ENCODE assay signal across 8 cellular contexts in the genomic region with DNA sequence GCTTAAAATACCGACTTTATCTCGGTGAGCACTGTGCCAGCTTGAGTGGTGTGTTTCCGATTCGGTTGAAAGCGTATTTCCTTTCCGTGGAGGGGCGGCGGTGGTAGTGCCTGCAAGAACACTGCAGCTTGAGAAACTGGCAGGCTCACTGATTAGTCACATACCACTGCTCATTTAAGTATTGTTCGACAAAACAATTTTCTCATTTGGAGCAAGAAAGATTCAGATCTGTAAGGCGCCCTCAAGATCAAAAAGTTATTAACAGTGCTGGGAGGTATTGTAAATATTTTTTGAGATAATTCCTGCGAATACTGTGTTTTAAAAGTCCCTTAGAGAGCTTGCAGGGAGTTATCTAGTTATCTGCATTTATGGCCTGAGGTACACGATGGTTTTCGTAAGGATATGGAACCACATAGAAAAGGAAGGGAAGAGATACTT. TPM values are rescaled to one million over a fixed set of nuclear protein-coding genes. Genes with fewer than 3 reads are reported as not detected.
DNase-seq lines count a peak whose midpoint lies in the region; ATAC-seq, FAIRE-seq and TF ChIP-seq lines count a peak whose summit lies in the region.

No MANE protein-coding gene starts in this region.

- peaks cover 19% of the 10 kb centered on the region for H3K27me3 Mint-ChIP-seq in activated CD4-positive, alpha-beta T cell treated with anti-CD3 and anti-CD28 coated beads, Interleukin-2, amount 10 ng/mL, durations not matched to agents 24 days and 14 days

- peak overlapping the region; percentile 89 for H3K4me3 Mint-ChIP-seq in activated CD4-positive, alpha-beta T cell treated with anti-CD3 and anti-CD28 coated beads, Interleukin-2, amount 10 ng/mL, durations not matched to agents 24 days and 14 days

- H3K4me3 ChIP-seq in left lung: peak overlapping the region; percentile 89 to 97

- H3K27ac ChIP-seq in left lung: peak overlapping the region; percentile 95 to 96

- peaks cover 18 to 69% of the 10 kb centered on the region in 2 donors for H3K4me1 ChIP-seq in left lung

- no peaks in the 10 kb centered on the region for H3K36me3 ChIP-seq in left lung

- peaks cover 44% of the 10 kb centered on the region for H3K4me1 Mint-ChIP-seq in activated CD4-positive, alpha-beta T cell treated with anti-CD3 and anti-CD28 coated beads, Interleukin-2, amount 10 ng/mL, durations not matched to agents 24 days and 14 days

- peak overlapping the region; percentile 91 for H3K27ac Mint-ChIP-seq in activated CD4-positive, alpha-beta T cell treated with anti-CD3 and anti-CD28 coated beads, Interleukin-2, amount 10 ng/mL, durations not matched to agents 24 days and 14 days

- DNase-seq in GM19239 (ENCODE audit: insufficient read length, low spot score): no peak
- DNase-seq in NCI-H226: peak; percentile 78
- DNase-seq in activated CD4-positive, alpha-beta T cell treated with anti-CD3 and anti-CD28 coated beads, Interleukin-2, amount 10 ng/mL, durations not matched to agents 24 days and 14 days: peak; percentile 87
- peak; percentile 70 for DNase-seq in dedifferentiated amniotic fluid mesenchymal stem cell (ENCODE audit: extremely low spot score)
- DNase-seq in left lung: peak; percentile 71 to 78
- peak; percentile 61 to 68 for DNase-seq in stimulated activated CD4-positive, alpha-beta T cell treated with anti-CD3 and anti-CD28 coated beads, Interleukin-1b, Interleukin-23, amount 100 ng/mL, for 4 hours (ENCODE audit: low read depth in 2 of 2)

- TF ChIP-seq CTCF in left lung (IDR thresholded peaks at IDR 0.05): no peak

- peaks cover 4% of the 10 kb centered on the region for H3K9me3 Mint-ChIP-seq in activated CD4-positive, alpha-beta T cell treated with anti-CD3 and anti-CD28 coated beads, Interleukin-2, amount 10 ng/mL, durations not matched to agents 24 days and 14 days

- intact Hi-C loops in activated CD4-positive, alpha-beta T cell treated with anti-CD3 and anti-CD28 coated beads, Interleukin-2, amount 10 ng/mL, durations not matched to agents 24 days and 14 days (cut with micrococcal nuclease): loop anchor here (5.0 kb wide), 1 partner anchor 333 kb away; no protein-coding TSS in a partner anchor
- intact Hi-C loops in left lung (cut with DNase I): loop anchor here in 1 of 2 donors (5.0 kb wide), 1 partner anchor 68 kb away; no protein-coding TSS in a partner anchor

- H3K36me3 Mint-ChIP-seq in activated CD4-positive, alpha-beta T cell treated with anti-CD3 and anti-CD28 coated beads, Interleukin-2, amount 10 ng/mL, durations not matched to agents 24 days and 14 days (ENCODE audit: low read depth): peaks cover 19% of the 10 kb centered on the region

- peak; percentile 68 for ATAC-seq in left lung
- ATAC-seq in GM21737 (IDR thresholded peaks at IDR 0.05; ENCODE audit: unreplicated experiment): no peak
- no peak for ATAC-seq in HG03342 (IDR thresholded peaks at IDR 0.05; ENCODE audit: unreplicated experiment)

- peaks cover 0 to 10% of the 10 kb centered on the region in 2 donors for H3K27me3 ChIP-seq in left lung

- FAIRE-seq in GM19239 (lab: Jason Lieb, UNC): peak; percentile 82

- H3K9me3 ChIP-seq in left lung: no peaks in the 10 kb centered on the region

RNA-seq across cellular contexts. Expression of gene MAPK14, which starts 1.3 kb away (rescaled TPM):
- 40.9 and 42.5 TPM in 2 replicates for total RNA-seq in activated CD4-positive, alpha-beta T cell treated with anti-CD3 and anti-CD28 coated beads, Interleukin-2, amount 10 ng/mL, durations not matched to agents 24 days and 14 days
- total RNA-seq in left lung: 10 to 100 TPM; 52.9 to 84.1 TPM

RNA-seq across cellular contexts. Expression of gene SLC26A8, which starts 4.5 kb away (rescaled TPM):
- not detected in 2 replicates for total RNA-seq in activated CD4-positive, alpha-beta T cell treated with anti-CD3 and anti-CD28 coated beads, Interleukin-2, amount 10 ng/mL, durations not matched to agents 24 days and 14 days
- total RNA-seq in left lung: 1 to 10 TPM in 1 of 2 donors, not detected in 1; 1.5 TPM
